6 cellular contexts compared by ENCODE assay signal in the genomic region with DNA sequence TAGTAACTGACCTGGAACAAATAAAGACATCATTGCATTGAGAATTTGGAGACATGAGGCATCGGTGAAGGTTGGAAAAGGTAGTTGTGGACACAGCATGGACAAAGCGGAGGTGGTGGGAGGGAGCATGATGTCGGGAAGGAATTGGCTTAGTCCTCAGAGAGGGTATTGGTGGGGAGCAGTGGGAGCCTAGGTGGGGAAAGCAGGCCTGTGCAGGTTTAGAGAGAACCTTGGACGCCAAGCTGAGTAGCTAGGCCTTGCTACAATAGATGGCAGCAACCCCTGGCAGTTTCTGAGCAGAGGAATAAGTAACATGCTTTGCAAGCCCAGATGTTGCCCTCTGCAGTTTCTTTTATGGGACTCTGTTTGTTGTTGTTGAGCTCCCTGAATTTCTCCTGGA.
"Had no signal": no experiment of that assay in that cellular context is flagged by ENCODE, and none has a peak within 500 bp of the region (broad histone marks: within the 10 kb centered on the region; RNA-seq: fewer than 3 reads in every experiment).

No MANE protein-coding gene starts in this region.

- H3K4me3 ChIP-seq: K562 had no signal

- H3K27ac ChIP-seq: HL-60 had no signal

- H3K4me1 Mint-ChIP-seq: IgD-negative memory B cell had no signal

- H3K36me3 Mint-ChIP-seq: IgD-negative memory B cell had no signal

- DNase-seq: IMR-90, KBM-7, KG1 had no signal

- H3K4me3 Mint-ChIP-seq: IgD-negative memory B cell had no signal

- H3K27ac Mint-ChIP-seq: IgD-negative memory B cell had no signal

- H3K27me3 Mint-ChIP-seq: IgD-negative memory B cell had no signal
